In the genomic region with DNA sequence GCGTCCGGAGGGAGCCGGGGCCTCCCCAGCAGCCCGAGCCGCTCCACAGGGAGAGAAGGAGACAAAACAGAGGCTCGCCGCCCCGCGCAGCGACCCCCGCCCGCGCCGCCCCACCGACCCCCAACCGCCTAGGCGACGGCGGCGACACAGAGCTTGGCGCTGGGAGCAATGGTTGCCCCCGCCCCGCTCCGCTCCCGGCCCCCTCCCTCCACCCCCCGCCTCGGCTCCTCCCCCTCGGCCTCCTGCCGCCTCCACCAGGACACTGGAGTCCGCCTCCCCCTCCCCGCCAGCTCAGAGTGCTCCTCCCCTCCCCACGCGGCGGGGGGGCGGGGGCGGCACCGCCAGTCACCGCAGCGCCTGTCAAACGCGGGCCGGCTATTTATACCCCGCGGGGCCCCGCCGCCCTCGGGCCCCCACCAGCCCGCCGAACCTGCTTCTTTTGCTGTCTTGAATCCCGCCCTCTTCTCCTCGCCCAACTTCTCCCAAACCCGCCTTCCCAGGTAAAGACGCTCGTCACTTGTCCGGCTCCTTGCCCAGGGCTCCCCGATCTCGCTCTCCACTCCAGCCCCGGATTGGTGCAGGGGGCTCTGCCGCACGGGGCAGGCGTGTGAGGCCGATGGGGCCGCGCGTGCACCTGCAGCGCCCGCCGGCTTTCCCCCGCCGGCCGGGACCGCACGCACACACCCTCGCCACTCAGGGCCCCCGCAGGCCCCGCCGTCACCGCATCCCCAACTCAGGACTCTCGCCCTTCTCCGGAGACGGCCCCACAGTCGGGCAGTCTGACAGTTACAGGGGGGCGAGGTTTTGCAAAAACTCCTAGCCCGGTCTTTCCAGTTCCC, we compare ENCODE assay signal across 8 cellular contexts. TPM values are rescaled to one million over a fixed set of nuclear protein-coding genes. Genes with fewer than 3 reads are reported as not detected.
A peak's percentile ranks its signal among the peaks of the same experiment; 100 is the strongest.
DNase-seq lines count a peak whose midpoint lies in the region; ATAC-seq and TF ChIP-seq lines count a peak whose summit lies in the region.

A gene (minus strand): TSS at position 170 of the 839 bp plus-strand sequence. CDS start 39,517 bp downstream, outside the sequence.

- H3K36me3 ChIP-seq in BE2C, result no peaks in the 10 kb centered on the region

- TF ChIP-seq CTCF in BE2C (IDR thresholded peaks at IDR 0.05; ENCODE audit: low read depth, low read length), result no peak

- peak within 1 kb of the TSS; percentile 81 for H3K4me3 ChIP-seq in BE2C (ENCODE audit: low read depth, low read length)

- no peaks in the 10 kb centered on the region for H3K27me3 ChIP-seq in BE2C

- H3K4me1 ChIP-seq in BE2C, result peaks cover 2% of the 10 kb centered on the region; the same call in 1 of the 2 replicates

- ATAC-seq in GM19328 (IDR thresholded peaks at IDR 0.05; ENCODE audit: unreplicated experiment) (peak; percentile 31), HG03460 (IDR thresholded peaks at IDR 0.05; ENCODE audit: unreplicated experiment) (peak; percentile 37), left lobe of liver (peak; percentile 81)

- no peaks in the 10 kb centered on the region for H3K9me3 ChIP-seq in BE2C

- peak; percentile 93 for DNase-seq in BE2C
- peak; percentile 10 for DNase-seq in NCI-H524 treated with DMSO at 0.1 percent for 48 hours (lab: John Stamatoyannopoulos, UW)
- DNase-seq in activated CD4-positive, alpha-beta T cell treated with anti-CD3 and anti-CD28 coated beads, Interleukin-2, amount 50 U/mL, for 1 hour, result peak; percentile 83
- DNase-seq in cortex of kidney (lab: John Stamatoyannopoulos, UW), result peak; percentile 39
- DNase-seq in left lobe of liver (ENCODE audit: low spot score), result peak; percentile 94
- peak; percentile 85 for DNase-seq in stimulated activated CD4-positive, alpha-beta T cell treated with anti-CD3 and anti-CD28 coated beads, Interleukin-2, amount 100 ng/mL, for 24 hours

RNA-seq across cellular contexts. Expression of the gene that starts here (rescaled TPM):
- polyA plus RNA-seq in BE2C (2012; ENCODE audit: insufficient read depth, insufficient read length, low read depth), result 14.0 TPM
- 14.3 TPM for total RNA-seq in left lobe of liver

Comparison
In these comparisons a context has a peak if more than half of its experiments do, and no peak if none do; other contexts are left out.
1. Peak in every context shown above with its lines: DNase-seq, ATAC-seq and H3K4me3 ChIP-seq.
2. DNase-seq: peak in every context shown above with its lines; median percentile 94 in left lobe of liver; 93 in BE2C; 85 in stimulated activated CD4-positive, alpha-beta T cell treated with anti-CD3 and anti-CD28 coated beads, Interleukin-2, amount 100 ng/mL, for 24 hours; 83 in activated CD4-positive, alpha-beta T cell treated with anti-CD3 and anti-CD28 coated beads, Interleukin-2, amount 50 U/mL, for 1 hour; 39 in cortex of kidney; 10 in NCI-H524 treated with DMSO at 0.1 percent for 48 hours.
3. ATAC-seq: peak in every context shown above with its lines; median percentile 81 in left lobe of liver; 37 in HG03460; 31 in GM19328.